In genomic region chr1:59265622-59266021, GRCh38 we compare ENCODE assay signal across 25 cellular contexts.
"Had no signal": no experiment of that assay in that cellular context is flagged by ENCODE, and none has a peak within 500 bp of the region (broad histone marks: within the 10 kb centered on the region; RNA-seq: fewer than 3 reads in every experiment).

No MANE protein-coding gene starts in this region.

- H3K27me3 Mint-ChIP-seq: naive B cell had no signal

- ATAC-seq: activated CD8-positive, alpha-beta T cell treated with anti-CD3 and anti-CD28 coated beads for 36 hours; gastroesophageal sphincter had no signal

- DNase-seq: activated CD4-positive, alpha-beta T cell treated with anti-CD3 and anti-CD28 coated beads, Interleukin-2, amount 50 U/mL, for 1 hour; activated CD8-positive, alpha-beta T cell treated with anti-CD3 and anti-CD28 coated beads for 36 hours; activated T-cell treated with anti-CD3 and anti-CD28 coated beads, Interleukin-2, amount 50 U/mL, for 48 hours; anterior cingulate cortex; hippocampal formation; left cardiac atrium; mammary epithelial cell; naive B cell; nephron progenitor cell; ovary; right lobe of liver; stimulated activated CD4-positive, alpha-beta T cell treated with anti-CD3 and anti-CD28 coated beads, Interleukin-2, amount 100 ng/mL, for 48 hours; T-helper 2 cell; thyroid gland; upper lobe of left lung had no signal

- H3K27me3 ChIP-seq: gastroesophageal sphincter, ovary, right lobe of liver, thyroid gland, upper lobe of left lung, vagina had no signal

- H3K4me1 Mint-ChIP-seq: activated naive CD4-positive, alpha-beta T cell treated with anti-CD3 and anti-CD28 coated beads, Interleukin-2, amount 50 U/mL, for 24 hours had no signal

- FAIRE-seq: bronchial epithelial cell, colon, endothelial cell of umbilical vein, keratinocyte had no signal

- H3K27ac ChIP-seq: gastroesophageal sphincter, ovary, right lobe of liver, thyroid gland, upper lobe of left lung, vagina had no signal

- H3K9me3 ChIP-seq: gastroesophageal sphincter, ovary, right lobe of liver, thyroid gland, upper lobe of left lung, vagina had no signal

- H3K4me3 ChIP-seq: gastroesophageal sphincter, ovary, right lobe of liver, thyroid gland, upper lobe of left lung, vagina had no signal

- H3K27ac Mint-ChIP-seq: activated CD8-positive, alpha-beta T cell treated with anti-CD3 and anti-CD28 coated beads for 36 hours; activated naive CD4-positive, alpha-beta T cell treated with anti-CD3 and anti-CD28 coated beads, Interleukin-2, amount 50 U/mL, for 24 hours; activated T-helper 2 cell treated with anti-CD3 and anti-CD28 coated beads, Interferon-gamma antibody, Interleukin-2, Interleukin-4, amounts not matched to agents 10 μg/mL and 5 μg/mL and 100 μg/mL, durations not matched to agents 14 hours and 24 hours and 36 hours; nephron progenitor cell; progenitor cell of endocrine pancreas had no signal

- H3K4me1 ChIP-seq: right lobe of liver had no signal

- H3K36me3 Mint-ChIP-seq: activated naive CD4-positive, alpha-beta T cell treated with anti-CD3 and anti-CD28 coated beads, Interleukin-2, amount 50 U/mL, for 24 hours; naive B cell had no signal

- H3K36me3 ChIP-seq: gastroesophageal sphincter, ovary, right lobe of liver, thyroid gland, upper lobe of left lung, vagina had no signal

- H3K4me3 Mint-ChIP-seq: activated CD8-positive, alpha-beta T cell treated with anti-CD3 and anti-CD28 coated beads for 36 hours; activated naive CD4-positive, alpha-beta T cell treated with anti-CD3 and anti-CD28 coated beads, Interleukin-2, amount 50 U/mL, for 24 hours; nephron progenitor cell; stimulated activated naive CD8-positive, alpha-beta T cell treated with anti-CD3 and anti-CD28 coated beads, Interleukin-15, Interleukin-2, amounts not matched to agents 100 ng/mL and 50 ng/mL, for 24 hours had no signal
